11 cellular contexts compared by ENCODE assay signal in the genomic region with DNA sequence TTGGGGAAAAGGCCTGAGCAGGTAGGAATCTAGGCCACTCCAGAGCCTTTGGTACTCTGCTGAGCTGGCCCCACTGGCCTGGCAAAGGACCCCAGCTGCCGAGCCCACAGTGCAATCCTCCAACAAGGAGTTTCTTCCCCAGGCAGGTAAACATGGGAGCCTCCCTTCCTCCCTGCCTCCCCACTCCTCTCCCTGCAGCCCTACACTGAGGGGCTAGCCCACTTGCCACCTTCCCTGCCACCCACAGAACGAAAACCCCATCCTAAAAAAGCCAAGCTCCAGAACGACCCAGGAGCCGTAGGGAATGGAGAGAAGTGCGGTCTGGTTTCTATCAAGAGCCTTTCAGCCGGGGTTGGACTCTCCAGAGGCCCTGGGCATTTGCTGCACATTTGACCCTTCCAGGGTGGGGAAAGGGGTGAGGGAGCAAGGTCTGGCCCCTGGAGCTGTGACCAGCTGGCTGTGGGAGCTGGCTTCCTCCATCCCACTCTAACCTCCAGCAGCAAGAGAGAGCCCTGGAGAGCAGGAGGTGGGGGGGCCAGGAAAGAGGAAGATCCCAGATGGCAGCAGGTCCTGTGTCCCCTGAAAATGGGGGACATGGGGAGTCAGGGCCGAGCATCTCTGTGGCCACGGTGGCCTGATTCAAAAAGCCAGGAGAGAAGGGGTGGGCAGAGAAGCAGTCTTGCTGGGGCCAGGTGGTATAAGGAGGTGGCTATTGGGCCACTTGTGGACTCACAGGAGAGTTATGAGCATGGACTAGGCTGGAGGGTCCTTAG. TPM values are rescaled to one million over a fixed set of nuclear protein-coding genes. Genes with fewer than 3 reads are reported as not detected.
A peak's percentile ranks its signal among the peaks of the same experiment; 100 is the strongest.
DNase-seq lines count a peak whose midpoint lies in the region; ATAC-seq and TF ChIP-seq lines count a peak whose summit lies in the region.
"Had no signal": no experiment of that assay in that cellular context is flagged by ENCODE, and none has a peak within 500 bp of the region (broad histone marks: within the 10 kb centered on the region; RNA-seq: fewer than 3 reads in every experiment).

No MANE protein-coding gene starts in this region.

- no peak for TF ChIP-seq CTCF in right atrium auricular region (IDR thresholded peaks at IDR 0.05)
- no peak for TF ChIP-seq CTCF in nephron (IDR thresholded peaks at IDR 0.05; ENCODE audit: unreplicated experiment in 3 of 3)

- intact Hi-C loops in left ventricle myocardium superior (cut with micrococcal nuclease), result no loop called here

- H3K4me3 Mint-ChIP-seq in nephron, result peak overlapping the region; percentile 69 to 74 (median 72)

- H3K4me1 ChIP-seq in right atrium auricular region, result peaks cover 0 to 18% of the 10 kb centered on the region in 2 donors
- peaks cover 29 to 54% of the 10 kb centered on the region in 2 donors for H3K4me1 ChIP-seq in duodenal mucosa (ENCODE audit: control insufficient read depth in 1 of 2, insufficient read depth in 2 of 2, low read length in 2 of 2)

- no peaks in the 10 kb centered on the region for H3K27me3 ChIP-seq in right atrium auricular region
- peaks cover 0 to 4% of the 10 kb centered on the region in 2 donors for H3K27me3 ChIP-seq in duodenal mucosa (ENCODE audit: control insufficient read depth in 1 of 2, insufficient read depth in 2 of 2, low read length in 2 of 2)
- H3K27me3 ChIP-seq: testis had no signal

- peaks cover 72% of the 10 kb centered on the region for H3K27me3 Mint-ChIP-seq in nephron (ENCODE audit: low read depth)

- H3K4me3 ChIP-seq in right atrium auricular region, result peak overlapping the region; percentile 61 to 66
- H3K4me3 ChIP-seq in duodenal mucosa (ENCODE audit: low read depth in 1 of 2, low read length in 2 of 2), result peak overlapping the region; percentile 75 to 78

- ATAC-seq in left ventricle myocardium superior (no peak), HG03159 (IDR thresholded peaks at IDR 0.05; ENCODE audit: unreplicated experiment) (no peak)

- H3K36me3 ChIP-seq in right atrium auricular region (no peaks in the 10 kb centered on the region), duodenal mucosa (ENCODE audit: control insufficient read depth in 1 of 2, insufficient read depth in 2 of 2, low read length in 2 of 2) (no peaks in the 10 kb centered on the region)

- DNase-seq in right atrium auricular region (ENCODE audit: low spot score), result no peak
- DNase-seq in left ventricle myocardium superior, result no peak
- DNase-seq in NCI-H2196 (lab: John Stamatoyannopoulos, UW; ENCODE audit: unreplicated experiment), result no peak
- DNase-seq in stimulated activated CD4-positive, alpha-beta T cell treated with anti-CD3 and anti-CD28 coated beads, Interleukin-4, amount 100 ng/mL, for 24 hours, result no peak
- no peak for DNase-seq in NCI-H2081 treated with DMSO at 0.1 percent for 48 hours (lab: John Stamatoyannopoulos, UW)
- DNase-seq: DMS 273 treated with DMSO at 0.1 percent for 48 hours, testis had no signal

- peaks cover 6% of the 10 kb centered on the region for H3K4me1 Mint-ChIP-seq in nephron

- peak overlapping the region; percentile 71 to 91 for H3K9ac ChIP-seq in duodenal mucosa (ENCODE audit: low read depth in 1 of 2, low read length in 2 of 2)

- no peaks in the 10 kb centered on the region for H3K9me3 ChIP-seq in right atrium auricular region
- H3K9me3 ChIP-seq in duodenal mucosa (ENCODE audit: control insufficient read depth in 1 of 2, low read length in 2 of 2), result no peaks in the 10 kb centered on the region
- H3K9me3 ChIP-seq: testis had no signal

- H3K27ac ChIP-seq in right atrium auricular region (peak overlapping the region; percentile 40 to 53), duodenal mucosa (ENCODE audit: low read depth, low read length) (no peak overlapping the region)
- H3K27ac ChIP-seq: testis had no signal

- no peak overlapping the region for H3K27ac Mint-ChIP-seq in nephron

- H3K36me3 Mint-ChIP-seq in nephron (ENCODE audit: low read depth), result no peaks in the 10 kb centered on the region

- no peaks in the 10 kb centered on the region for H3K9me3 Mint-ChIP-seq in nephron

RNA-seq across cellular contexts. Expression of a gene that starts 1.3 kb away (rescaled TPM):
- total RNA-seq in right atrium auricular region (10 to 100 TPM; 10.6 to 11.7 TPM), left ventricle myocardium superior (11.2 TPM)

RNA-seq across cellular contexts. Expression of a gene that starts 16.2 kb away (rescaled TPM):
- total RNA-seq in right atrium auricular region (10 to 100 TPM; 13.6 to 28.8 TPM), left ventricle myocardium superior (18.3 TPM)

RNA-seq across cellular contexts. Expression of a gene that starts 35.6 kb away (rescaled TPM):
- total RNA-seq in right atrium auricular region (not detected), left ventricle myocardium superior (not detected)
- total RNA-seq: pulmonary artery endothelial cell had no signal

RNA-seq across cellular contexts. Expression of a gene that starts 41.2 kb away (rescaled TPM):
- total RNA-seq in right atrium auricular region (100 to 1,000 TPM in 1 of 2 donors, 10 to 100 TPM in 1; 44.8 to 104 TPM), left ventricle myocardium superior (51.5 TPM)

RNA-seq across cellular contexts. Expression of a gene that starts 47.2 kb away (rescaled TPM):
- total RNA-seq in right atrium auricular region (not detected), left ventricle myocardium superior (not detected)
- total RNA-seq: pulmonary artery endothelial cell had no signal
